7 cellular contexts compared by ENCODE assay signal in the genomic region with DNA sequence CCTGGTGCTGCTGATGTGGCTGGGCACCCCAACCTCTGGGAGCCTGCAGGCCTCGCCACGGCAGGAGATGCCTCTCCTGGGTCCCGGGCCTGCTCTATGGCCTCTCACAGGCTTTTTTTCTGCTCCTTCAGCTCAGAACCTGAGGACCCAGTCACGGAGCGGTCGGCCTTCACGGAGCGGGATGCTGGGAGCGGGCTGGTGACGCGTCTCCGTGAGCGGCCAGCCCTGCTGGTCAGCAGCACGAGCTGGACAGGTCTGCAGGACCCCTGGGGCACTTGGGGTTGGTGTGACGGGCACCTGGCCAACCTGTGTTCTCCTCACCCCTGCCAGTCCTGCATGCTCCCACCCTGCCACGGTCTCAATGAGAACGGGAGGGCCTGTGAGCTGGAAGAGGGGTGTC. TPM values are rescaled to one million over a fixed set of nuclear protein-coding genes. Genes with fewer than 3 reads are reported as not detected.
"Had no signal": no experiment of that assay in that cellular context is flagged by ENCODE, and none has a peak within 500 bp of the region (broad histone marks: within the 10 kb centered on the region; RNA-seq: fewer than 3 reads in every experiment).

No MANE protein-coding gene starts in this region.

- ATAC-seq: K562 had no signal

- H3K27ac ChIP-seq: HL-60 had no signal

- DNase-seq: IMR-90, KBM-7 had no signal

- H3K4me3 ChIP-seq: K562 had no signal

- FAIRE-seq: HTR-8/SVneo, K562 had no signal

RNA-seq across cellular contexts. Expression of gene C16orf89, which starts 12.9 kb away (rescaled TPM):
- total RNA-seq: HT-29, K562 had no signal
- polyA plus RNA-seq: IgD-negative memory B cell, K562 had no signal
